In the genomic region with DNA sequence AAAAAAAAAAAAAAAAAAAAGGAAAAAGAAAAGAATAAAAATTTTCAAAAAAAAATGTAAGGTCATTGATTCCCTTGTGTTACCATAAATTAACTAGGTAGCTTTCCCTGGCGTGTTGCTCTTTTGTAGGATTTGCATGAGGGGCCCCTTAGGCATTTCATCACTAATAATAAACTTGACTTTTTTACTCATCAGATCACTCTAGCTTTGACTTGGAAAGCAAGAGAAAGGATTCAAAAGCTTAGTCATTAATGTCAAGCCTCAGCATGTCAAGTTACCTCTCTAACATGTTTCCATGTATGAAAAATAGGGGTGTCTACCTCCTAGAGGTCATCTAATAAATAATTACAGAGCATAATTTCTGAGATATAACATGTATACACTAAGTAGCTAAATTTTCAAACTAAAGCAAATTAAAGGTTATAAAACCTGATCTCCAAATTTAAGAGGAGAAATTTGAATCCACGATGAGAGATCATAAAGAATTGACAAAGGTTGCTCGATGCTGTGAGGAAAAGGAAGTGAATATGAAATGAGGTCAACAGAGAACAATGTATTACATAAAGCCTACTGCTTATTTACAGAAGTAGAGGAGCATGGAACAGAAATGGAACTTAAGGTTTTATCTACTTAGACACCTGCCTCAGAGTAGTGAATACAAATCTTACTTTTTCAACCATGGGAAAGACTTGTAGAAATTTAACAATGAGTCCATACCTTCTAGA, we compare ENCODE assay signal across 13 cellular contexts.
DNase-seq lines count a peak whose midpoint lies in the region; ATAC-seq and TF ChIP-seq lines count a peak whose summit lies in the region.
"Had no signal": no experiment of that assay in that cellular context is flagged by ENCODE, and none has a peak within 500 bp of the region (broad histone marks: within the 10 kb centered on the region; RNA-seq: fewer than 3 reads in every experiment).

No MANE protein-coding gene starts in this region.

- no peaks in the 10 kb centered on the region for H3K36me3 ChIP-seq in smooth muscle cell (ENCODE audit: low read depth)

- no peak overlapping the region for H3K4me3 ChIP-seq in smooth muscle cell
- H3K4me3 ChIP-seq: testis had no signal

- H3F3A ChIP-seq in smooth muscle cell (ENCODE audit: low read depth): no peaks in the 10 kb centered on the region

- H3K9me3 Mint-ChIP-seq in stimulated activated effector memory CD8-positive, alpha-beta T cell treated with anti-CD3 and anti-CD28 coated beads, Interleukin-12 subunit alpha, Interleukin-12 subunit beta, amount 100 ng/mL, for 72 hours: no peaks in the 10 kb centered on the region

- H3K9me3 ChIP-seq in smooth muscle cell (replicated peaks; ENCODE audit: low read depth): no peaks in the 10 kb centered on the region
- H3K9me3 ChIP-seq: testis had no signal

- no peak overlapping the region for H3K9ac ChIP-seq in smooth muscle cell (ENCODE audit: low read depth)

- peaks cover 4% of the 10 kb centered on the region for H3K4me1 Mint-ChIP-seq in stimulated activated effector memory CD8-positive, alpha-beta T cell treated with anti-CD3 and anti-CD28 coated beads, Interleukin-12 subunit alpha, Interleukin-12 subunit beta, amount 100 ng/mL, for 72 hours

- peaks cover 14% of the 10 kb centered on the region for H3K36me3 Mint-ChIP-seq in stimulated activated effector memory CD8-positive, alpha-beta T cell treated with anti-CD3 and anti-CD28 coated beads, Interleukin-12 subunit alpha, Interleukin-12 subunit beta, amount 100 ng/mL, for 72 hours

- no peak overlapping the region for H2AFZ ChIP-seq in smooth muscle cell (ENCODE audit: low read depth)

- no peaks in the 10 kb centered on the region for H4K20me1 ChIP-seq in smooth muscle cell (ENCODE audit: low read depth)

- no peak overlapping the region for H3K4me2 ChIP-seq in smooth muscle cell

- H3K4me3 Mint-ChIP-seq in stimulated activated effector memory CD8-positive, alpha-beta T cell treated with anti-CD3 and anti-CD28 coated beads, Interleukin-12 subunit alpha, Interleukin-12 subunit beta, amount 100 ng/mL, for 72 hours: no peak overlapping the region

- no peak overlapping the region for H3K27ac ChIP-seq in smooth muscle cell (ENCODE audit: low read depth)
- H3K27ac ChIP-seq: 22Rv1, testis had no signal

- no peak for TF ChIP-seq CTCF in smooth muscle cell (IDR thresholded peaks at IDR 0.05; ENCODE audit: borderline replicate concordance, insufficient read depth, poor library complexity, severe bottlenecking)

- ATAC-seq in HG02678 (IDR thresholded peaks at IDR 0.05; ENCODE audit: unreplicated experiment) (peak; percentile 55), HG03571 (IDR thresholded peaks at IDR 0.05; ENCODE audit: unreplicated experiment) (peak; percentile 50), GM21526 (IDR thresholded peaks at IDR 0.05; ENCODE audit: low FRiP score, unreplicated experiment) (no peak)
- peak; percentile 21 for ATAC-seq in stimulated activated effector memory CD8-positive, alpha-beta T cell treated with anti-CD3 and anti-CD28 coated beads, Interleukin-12 subunit alpha, Interleukin-12 subunit beta, amount 100 ng/mL, for 72 hours

- 87% methylated on average over 3 of the region's 3 CpGs for WGBS in smooth muscle cell (ENCODE audit: low lambda C conversion rate)

- peak; percentile 41 for DNase-seq in DMS153 (lab: John Stamatoyannopoulos, UW)
- no peak for DNase-seq in DMS153 treated with DMSO at 0.1 percent for 48 hours (lab: John Stamatoyannopoulos, UW; ENCODE audit: unreplicated experiment)
- DNase-seq in stimulated activated effector memory CD8-positive, alpha-beta T cell treated with anti-CD3 and anti-CD28 coated beads, Interleukin-12 subunit alpha, Interleukin-12 subunit beta, amount 100 ng/mL, for 72 hours (ENCODE audit: low spot score in 2 of 2): no peak
- no peak for DNase-seq in NCI-H1436 (lab: John Stamatoyannopoulos, UW)
- no peak for DNase-seq in smooth muscle cell (lab: John Stamatoyannopoulos, UW; ENCODE audit: unreplicated experiment)
- DNase-seq: NCI-H1092, NCI-H748 treated with DMSO at 0.1 percent for 48 hours, T-helper 1 cell, testis had no signal

- no peaks in the 10 kb centered on the region for H3K4me1 ChIP-seq in smooth muscle cell (ENCODE audit: low read depth)
- H3K4me1 ChIP-seq: testis had no signal

- no peaks in the 10 kb centered on the region for H3K27me3 ChIP-seq in smooth muscle cell (ENCODE audit: low read depth)
- H3K27me3 ChIP-seq: testis had no signal

- no peak overlapping the region for H3K27ac Mint-ChIP-seq in stimulated activated effector memory CD8-positive, alpha-beta T cell treated with anti-CD3 and anti-CD28 coated beads, Interleukin-12 subunit alpha, Interleukin-12 subunit beta, amount 100 ng/mL, for 72 hours

- no peaks in the 10 kb centered on the region for H3K79me2 ChIP-seq in smooth muscle cell (ENCODE audit: low read depth)
